1 cellular context compared by ENCODE assay signal in the genomic region with DNA sequence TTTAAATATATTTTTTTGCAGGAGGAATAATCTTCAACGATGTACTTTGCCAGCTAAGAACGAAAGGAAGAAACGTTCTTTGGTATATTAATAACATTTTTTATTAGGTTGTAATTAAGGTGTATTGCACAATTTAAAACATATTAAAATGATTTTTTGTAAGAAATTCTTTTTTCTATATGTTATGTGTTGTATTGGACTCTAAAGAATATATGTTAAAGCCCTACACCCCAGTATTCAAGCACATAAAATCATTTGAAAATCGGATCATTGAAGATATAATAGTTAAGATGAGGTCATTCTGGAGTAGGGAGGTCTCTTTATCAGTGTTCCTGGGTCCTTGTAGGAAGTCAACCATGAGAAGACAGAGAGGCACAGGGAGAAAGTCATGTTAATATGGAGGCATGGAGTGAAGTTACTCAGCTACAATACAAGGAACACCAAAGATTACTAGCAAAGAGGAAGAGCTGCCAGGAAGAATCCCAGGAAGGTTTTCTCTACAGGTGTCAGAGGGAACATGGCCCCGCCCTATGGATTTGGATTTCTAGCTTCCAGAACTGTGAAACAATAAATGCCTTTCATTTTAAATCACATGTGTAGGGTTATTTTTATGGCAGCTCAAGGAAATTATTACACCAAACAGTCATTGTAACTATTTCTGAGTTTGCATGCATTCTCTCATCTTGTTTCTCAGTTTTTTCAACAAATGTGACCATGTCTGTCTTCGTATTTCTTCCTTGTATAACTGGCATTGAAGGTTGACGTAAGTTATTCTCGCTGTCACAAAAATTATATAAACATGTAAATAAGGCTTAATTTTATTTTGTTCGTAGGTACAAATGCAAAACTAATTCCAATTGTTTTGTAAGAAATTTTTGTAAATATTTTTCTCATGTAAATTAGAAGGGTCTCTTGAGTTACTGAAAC.
TF ChIP-seq lines count a peak whose summit lies in the region.

No MANE protein-coding gene starts in this region.

TF ChIP-seq in GM12878, 131 proteins besides CTCF, POLR2A, EP300 and RAD21 (continued from another document):
- TF ChIP-seq, protein P1, sequence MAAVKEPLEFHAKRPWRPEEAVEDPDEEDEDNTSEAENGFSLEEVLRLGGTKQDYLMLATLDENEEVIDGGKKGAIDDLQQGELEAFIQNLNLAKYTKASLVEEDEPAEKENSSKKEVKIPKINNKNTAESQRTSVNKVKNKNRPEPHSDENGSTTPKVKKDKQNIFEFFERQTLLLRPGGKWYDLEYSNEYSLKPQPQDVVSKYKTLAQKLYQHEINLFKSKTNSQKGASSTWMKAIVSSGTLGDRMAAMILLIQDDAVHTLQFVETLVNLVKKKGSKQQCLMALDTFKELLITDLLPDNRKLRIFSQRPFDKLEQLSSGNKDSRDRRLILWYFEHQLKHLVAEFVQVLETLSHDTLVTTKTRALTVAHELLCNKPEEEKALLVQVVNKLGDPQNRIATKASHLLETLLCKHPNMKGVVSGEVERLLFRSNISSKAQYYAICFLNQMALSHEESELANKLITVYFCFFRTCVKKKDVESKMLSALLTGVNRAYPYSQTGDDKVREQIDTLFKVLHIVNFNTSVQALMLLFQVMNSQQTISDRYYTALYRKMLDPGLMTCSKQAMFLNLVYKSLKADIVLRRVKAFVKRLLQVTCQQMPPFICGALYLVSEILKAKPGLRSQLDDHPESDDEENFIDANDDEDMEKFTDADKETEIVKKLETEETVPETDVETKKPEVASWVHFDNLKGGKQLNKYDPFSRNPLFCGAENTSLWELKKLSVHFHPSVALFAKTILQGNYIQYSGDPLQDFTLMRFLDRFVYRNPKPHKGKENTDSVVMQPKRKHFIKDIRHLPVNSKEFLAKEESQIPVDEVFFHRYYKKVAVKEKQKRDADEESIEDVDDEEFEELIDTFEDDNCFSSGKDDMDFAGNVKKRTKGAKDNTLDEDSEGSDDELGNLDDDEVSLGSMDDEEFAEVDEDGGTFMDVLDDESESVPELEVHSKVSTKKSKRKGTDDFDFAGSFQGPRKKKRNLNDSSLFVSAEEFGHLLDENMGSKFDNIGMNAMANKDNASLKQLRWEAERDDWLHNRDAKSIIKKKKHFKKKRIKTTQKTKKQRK (IDR thresholded peaks at IDR 0.05; ENCODE audit: low read depth, low read length): no peak
- TF ChIP-seq LARP7 (IDR thresholded peaks at IDR 0.05): no peak
- no peak for TF ChIP-seq SREBF1 (IDR thresholded peaks at IDR 0.05; ENCODE audit: low read length)
- TF ChIP-seq CBX5 (IDR thresholded peaks at IDR 0.05; ENCODE audit: low read depth): no peak
- no peak for TF ChIP-seq PAX8 (IDR thresholded peaks at IDR 0.05)
- no peak for TF ChIP-seq ZBED1 (IDR thresholded peaks at IDR 0.05; ENCODE audit: borderline replicate concordance)
